ENCODE assay signal across 2 cellular contexts in genomic region chr22:50289151-50289941, GRCh38.
TF ChIP-seq lines count a peak whose summit lies in the region.

No MANE protein-coding gene starts in this region.

TF ChIP-seq in HCT116, 20 proteins besides CTCF, POLR2A, EP300 and RAD21 (continued from another document):
- TF ChIP-seq ZBTB33 (IDR thresholded peaks at IDR 0.05; ENCODE audit: extremely low read depth, insufficient replicate concordance, low read length) (no peak), YY1 (IDR thresholded peaks at IDR 0.05; ENCODE audit: extremely low read depth, insufficient replicate concordance, low read depth, low read length) (no peak), JUND (IDR thresholded peaks at IDR 0.05) (no peak), POLR2AphosphoS5 (IDR thresholded peaks at IDR 0.05; ENCODE audit: low read depth, low read length) (no peak), CBX3 (IDR thresholded peaks at IDR 0.05; ENCODE audit: low read depth) (no peak), EGR1 (IDR thresholded peaks at IDR 0.05; ENCODE audit: low read depth) (no peak), FOSL1 (IDR thresholded peaks at IDR 0.05; ENCODE audit: low read depth) (no peak), ZFX (IDR thresholded peaks at IDR 0.05) (no peak), ATF3 (IDR thresholded peaks at IDR 0.05) (no peak), EZH2phosphoT487 (IDR thresholded peaks at IDR 0.05; ENCODE audit: borderline replicate concordance) (no peak), MAX (IDR thresholded peaks at IDR 0.05) (no peak), ZNF274 (IDR thresholded peaks at IDR 0.05; ENCODE audit: low read depth, low read length) (no peak), SP1 (IDR thresholded peaks at IDR 0.05; ENCODE audit: low read depth) (no peak), CEBPB (IDR thresholded peaks at IDR 0.05; ENCODE audit: low read depth) (no peak), REST (IDR thresholded peaks at IDR 0.05; ENCODE audit: low read depth) (no peak)

TF ChIP-seq in WTC11, 78 proteins besides CTCF, POLR2A, EP300 and RAD21 (continued from another document):
- TF ChIP-seq ZNF281 (CRISPR knock-in tag; IDR thresholded peaks at IDR 0.05), result no peak
- TF ChIP-seq USF2 (CRISPR knock-in tag; IDR thresholded peaks at IDR 0.05), result no peak
- no peak for TF ChIP-seq RELA (CRISPR knock-in tag; IDR thresholded peaks at IDR 0.05; ENCODE audit: borderline replicate concordance)
- no peak for TF ChIP-seq JAZF1 (CRISPR knock-in tag; IDR thresholded peaks at IDR 0.05)
- no peak for TF ChIP-seq ZBTB43 (CRISPR knock-in tag; IDR thresholded peaks at IDR 0.05)
- no peak for TF ChIP-seq ERG (CRISPR knock-in tag; IDR thresholded peaks at IDR 0.05)
- TF ChIP-seq TEAD4 (CRISPR knock-in tag; IDR thresholded peaks at IDR 0.05), result no peak
- TF ChIP-seq ZNF263 (CRISPR knock-in tag; IDR thresholded peaks at IDR 0.05; ENCODE audit: low read depth), result no peak
- no peak for TF ChIP-seq AR (CRISPR knock-in tag; IDR thresholded peaks at IDR 0.05)
- TF ChIP-seq TCF7 (CRISPR knock-in tag; IDR thresholded peaks at IDR 0.05; ENCODE audit: low read depth), result no peak
- no peak for TF ChIP-seq NFYB (CRISPR knock-in tag; conservative IDR thresholded peaks at IDR 0.05; ENCODE audit: low read depth)
- TF ChIP-seq CDX4 (CRISPR knock-in tag; IDR thresholded peaks at IDR 0.05; ENCODE audit: borderline replicate concordance), result no peak
- no peak for TF ChIP-seq ATF6 (CRISPR knock-in tag; IDR thresholded peaks at IDR 0.05)
- no peak for TF ChIP-seq E2F1 (CRISPR knock-in tag; IDR thresholded peaks at IDR 0.05)
TF ChIP-seq in WTC11: peak in this region for 0.
